34 cellular contexts compared by ENCODE assay signal in genomic region chr13:42177189-42177588, GRCh38.
"Had no signal": no experiment of that assay in that cellular context is flagged by ENCODE, and none has a peak within 500 bp of the region (broad histone marks: within the 10 kb centered on the region; RNA-seq: fewer than 3 reads in every experiment).

No MANE protein-coding gene starts in this region.

- H3K27me3 Mint-ChIP-seq: activated B cell treated with CpG ODN at 0.5 μM for 24 hours; activated CD4-positive, alpha-beta memory T cell treated with anti-CD3 and anti-CD28 coated beads for 36 hours; activated CD4-positive, alpha-beta T cell treated with anti-CD3 and anti-CD28 coated beads, Interleukin-2, amount 10 ng/mL, durations not matched to agents 24 days and 14 days; activated CD8-positive, alpha-beta T cell treated with anti-CD3 and anti-CD28 coated beads for 36 hours; activated naive CD8-positive, alpha-beta T cell treated with anti-CD3 and anti-CD28 coated beads for 36 hours; activated T-cell treated with anti-CD3 and anti-CD28 coated beads, Interleukin-2, amount 50 U/mL, for 24 hours; brain; central memory CD8-positive, alpha-beta T cell had no signal

- FAIRE-seq: bronchial epithelial cell, TTC549 had no signal

- H3K27ac ChIP-seq: adrenal gland, cardiac muscle cell, VCaP had no signal

- DNase-seq: activated B cell treated with CpG ODN at 0.5 μM for 24 hours; activated CD4-positive, alpha-beta memory T cell treated with anti-CD3 and anti-CD28 coated beads for 36 hours; activated CD4-positive, alpha-beta T cell treated with anti-CD3 and anti-CD28 coated beads for 4 hours; activated CD4-positive, alpha-beta T cell treated with anti-CD3 and anti-CD28 coated beads, Interleukin-2, amount 10 ng/mL, durations not matched to agents 24 days and 14 days; activated CD4-positive, alpha-beta T cell treated with anti-CD3 and anti-CD28 coated beads, Interleukin-2, amount 50 U/mL, for 1 hour; activated CD4-positive, alpha-beta T cell treated with anti-CD3 and anti-CD28 coated beads, Interleukin-2, amount 50 U/mL, for 4 hours; activated CD4-positive, CD25-positive, alpha-beta regulatory T cell treated with anti-CD3 and anti-CD28 coated beads, Interleukin-2, amount 50 U/mL, for 72 hours; activated CD8-positive, alpha-beta memory T cell treated with anti-CD3 and anti-CD28 coated beads, Interleukin-2, amount 50 U/mL, for 48 hours; activated CD8-positive, alpha-beta T cell treated with anti-CD3 and anti-CD28 coated beads for 36 hours; activated effector memory CD4-positive, alpha-beta T cell treated with anti-CD3 and anti-CD28 coated beads, Interleukin-2, amount 50 U/mL, for 16 hours; activated gamma-delta T cell treated with Interleukin-2 at 50 U/mL for 16 hours; activated naive CD4-positive, alpha-beta T cell; activated naive CD4-positive, alpha-beta T cell treated with anti-CD3 and anti-CD28 coated beads for 36 hours; activated naive CD4-positive, alpha-beta T cell treated with anti-CD3 and anti-CD28 coated beads, Interleukin-2, amount 50 U/mL, for 16 hours; activated naive CD8-positive, alpha-beta T cell treated with anti-CD3 and anti-CD28 coated beads for 36 hours; activated T-cell treated with anti-CD3 and anti-CD28 coated beads, Interleukin-2, amount 50 U/mL, for 24 hours; activated T-cell treated with anti-CD3 and anti-CD28 coated beads, Interleukin-2, amount 50 U/mL, for 48 hours; adrenal gland; amniotic stem cell; aorta; caudate nucleus; cerebellar nuclear complex; T-helper 1 cell; T-helper 2 cell; T-helper 9 cell had no signal

- H3K36me3 ChIP-seq: adrenal gland, cardiac muscle cell had no signal

- H3K9me3 ChIP-seq: adrenal gland had no signal

- H3K4me3 ChIP-seq: adrenal gland, cardiac muscle cell had no signal

- H3K4me1 Mint-ChIP-seq: brain had no signal

- H3K27ac Mint-ChIP-seq: activated B cell treated with CpG ODN at 0.5 μM for 24 hours; activated CD4-positive, alpha-beta memory T cell treated with anti-CD3 and anti-CD28 coated beads for 36 hours; activated CD4-positive, alpha-beta T cell treated with anti-CD3 and anti-CD28 coated beads, Interleukin-2, amount 10 ng/mL, durations not matched to agents 24 days and 14 days; activated CD8-positive, alpha-beta T cell treated with anti-CD3 and anti-CD28 coated beads for 36 hours; activated naive CD4-positive, alpha-beta T cell treated with anti-CD3 and anti-CD28 coated beads for 36 hours; activated naive CD4-positive, alpha-beta T cell treated with anti-CD3 and anti-CD28 coated beads, Interleukin-2, amount 50 U/mL, for 72 hours; activated naive CD8-positive, alpha-beta T cell treated with anti-CD3 and anti-CD28 coated beads for 36 hours; activated T-cell treated with anti-CD3 and anti-CD28 coated beads, Interleukin-2, amount 50 U/mL, for 24 hours; brain; T-helper 1 cell treated with Interleukin-12 subunit alpha and Interleukin-12 subunit beta and Interleukin-4 antibody, amounts not matched to agents 30 μg/mL and 1 μg/mL, for 36 hours; T-helper 2 cell treated with Interferon-gamma antibody and Interleukin-4, amounts not matched to agents 5 μg/mL and 100 μg/mL, for 36 hours had no signal

- H3K9me3 Mint-ChIP-seq: activated B cell treated with CpG ODN at 0.5 μM for 24 hours; activated CD4-positive, alpha-beta memory T cell treated with anti-CD3 and anti-CD28 coated beads for 36 hours; activated CD4-positive, alpha-beta T cell treated with anti-CD3 and anti-CD28 coated beads, Interleukin-2, amount 10 ng/mL, durations not matched to agents 24 days and 14 days; activated CD8-positive, alpha-beta T cell treated with anti-CD3 and anti-CD28 coated beads for 36 hours; activated naive CD4-positive, alpha-beta T cell treated with anti-CD3 and anti-CD28 coated beads for 36 hours; activated naive CD4-positive, alpha-beta T cell treated with anti-CD3 and anti-CD28 coated beads, Interleukin-2, amount 50 U/mL, for 72 hours; activated naive CD8-positive, alpha-beta T cell treated with anti-CD3 and anti-CD28 coated beads for 36 hours; activated T-cell treated with anti-CD3 and anti-CD28 coated beads, Interleukin-2, amount 50 U/mL, for 24 hours; central memory CD8-positive, alpha-beta T cell; T-helper 1 cell treated with Interleukin-12 subunit alpha and Interleukin-12 subunit beta and Interleukin-4 antibody, amounts not matched to agents 30 μg/mL and 1 μg/mL, for 36 hours; T-helper 2 cell treated with Interferon-gamma antibody and Interleukin-4, amounts not matched to agents 5 μg/mL and 100 μg/mL, for 36 hours had no signal

- H3K4me3 Mint-ChIP-seq: activated B cell treated with CpG ODN at 0.5 μM for 24 hours; activated CD4-positive, alpha-beta memory T cell treated with anti-CD3 and anti-CD28 coated beads for 36 hours; activated CD4-positive, alpha-beta T cell treated with anti-CD3 and anti-CD28 coated beads, Interleukin-2, amount 10 ng/mL, durations not matched to agents 24 days and 14 days; activated CD8-positive, alpha-beta T cell treated with anti-CD3 and anti-CD28 coated beads for 36 hours; activated naive CD4-positive, alpha-beta T cell treated with anti-CD3 and anti-CD28 coated beads for 36 hours; activated naive CD8-positive, alpha-beta T cell treated with anti-CD3 and anti-CD28 coated beads for 36 hours; activated T-cell treated with anti-CD3 and anti-CD28 coated beads, Interleukin-2, amount 50 U/mL, for 24 hours; brain; central memory CD8-positive, alpha-beta T cell; T-helper 1 cell treated with Interleukin-12 subunit alpha and Interleukin-12 subunit beta and Interleukin-4 antibody, amounts not matched to agents 30 μg/mL and 1 μg/mL, for 36 hours; T-helper 2 cell treated with Interferon-gamma antibody and Interleukin-4, amounts not matched to agents 5 μg/mL and 100 μg/mL, for 36 hours had no signal

- ATAC-seq: activated CD8-positive, alpha-beta T cell treated with anti-CD3 and anti-CD28 coated beads for 36 hours; activated naive CD4-positive, alpha-beta T cell treated with anti-CD3 and anti-CD28 coated beads, Interleukin-2, amount 50 U/mL, for 72 hours had no signal

- H3K27me3 ChIP-seq: adrenal gland, cardiac muscle cell had no signal
